In the genomic region with DNA sequence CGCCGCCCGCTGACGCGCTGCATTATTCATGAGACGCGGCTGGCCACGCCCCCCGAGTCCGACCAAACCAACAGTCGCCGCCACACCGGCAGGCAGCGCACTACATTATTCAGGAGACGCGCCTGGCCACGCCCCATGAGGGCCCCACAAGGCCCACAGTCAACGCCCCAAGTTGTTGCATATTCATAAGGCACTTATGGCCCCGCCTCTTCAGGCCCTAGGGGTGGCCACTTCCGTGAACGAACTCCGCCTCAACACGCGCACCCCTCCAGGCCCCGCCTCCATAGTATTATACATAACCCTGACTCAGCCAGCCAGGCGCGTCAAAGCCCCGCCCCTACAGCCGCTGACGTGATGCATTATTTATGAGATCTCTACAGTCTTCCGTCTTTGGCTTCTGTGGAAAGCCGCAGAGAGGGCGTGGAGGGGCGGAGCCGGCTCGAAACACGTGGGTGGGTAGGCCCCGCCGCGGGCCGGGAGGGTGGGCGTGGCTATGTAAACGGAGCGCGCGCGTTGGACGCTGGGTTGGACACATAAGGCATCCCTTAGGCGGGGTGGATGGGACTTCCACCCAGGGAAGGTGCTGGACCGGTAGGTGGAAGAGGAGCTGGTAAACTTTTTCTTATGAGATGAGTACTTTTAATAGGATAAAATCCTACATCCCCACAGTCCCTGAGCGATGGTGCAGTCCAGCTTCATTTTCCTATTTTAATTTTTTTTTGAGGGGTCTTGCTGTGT, we compare ENCODE assay signal across 8 cellular contexts. TPM values are rescaled to one million over a fixed set of nuclear protein-coding genes. Genes with fewer than 3 reads are reported as not detected.
DNase-seq lines count a peak whose midpoint lies in the region; ATAC-seq and TF ChIP-seq lines count a peak whose summit lies in the region.

No MANE protein-coding gene starts in this region.

- TF ChIP-seq POLR2A in GM18951 (IDR thresholded peaks at IDR 0.05; ENCODE audit: extremely low read depth, insufficient read depth, insufficient read length) (peak; percentile 63), spleen (IDR thresholded peaks at IDR 0.05) (peak in 1 of 3 donors; percentile 4)

- no peaks in the 10 kb centered on the region for H3K36me3 Mint-ChIP-seq in WTC11

- peaks cover 9 to 57% (median 39%) of the 10 kb centered on the region in 6 donors for H3K4me1 ChIP-seq in spleen

- H3K4me1 Mint-ChIP-seq in WTC11, result peaks cover 7% of the 10 kb centered on the region

- peak overlapping the region; percentile 81 for H3K4me3 Mint-ChIP-seq in WTC11

- H3K9me3 ChIP-seq in spleen, result no peaks in the 10 kb centered on the region

- H3K27me3 Mint-ChIP-seq in WTC11 (ENCODE audit: low read depth), result no peaks in the 10 kb centered on the region

- peak; percentile 99 for DNase-seq in AG08395 (ENCODE audit: low spot score)
- peak; percentile 98 for DNase-seq in NCI-H2227 treated with DMSO at 0.1 percent for 48 hours (lab: John Stamatoyannopoulos, UW)
- DNase-seq in WTC11 (ENCODE audit: low spot score), result peak; percentile 100
- peak; percentile 100 for DNase-seq in central memory CD4-positive, alpha-beta T cell
- peak; percentile 99 for DNase-seq in inferior parietal cortex (ENCODE audit: extremely low spot score)
- peak; percentile 100 for DNase-seq in spleen

- ATAC-seq in HG03175 (IDR thresholded peaks at IDR 0.05; ENCODE audit: unreplicated experiment) (peak; percentile 87), WTC11 (peak; percentile 95)

- no peaks in the 10 kb centered on the region for H3K36me3 ChIP-seq in spleen

- peak overlapping the region; percentile 56 to 99 (median 92) for H3K4me3 ChIP-seq in spleen

- in situ Hi-C loops in GM18951 (cut with MboI; ENCODE audit: low sequenced_read_pairs, unreplicated experiment), result no loop called here

- H3K27me3 ChIP-seq in spleen (replicated peaks in 1 of 7), result no peaks in the 10 kb centered on the region

- peak overlapping the region; percentile 86 for H3K27ac Mint-ChIP-seq in WTC11

- WGBS in spleen, 5 donors, result 1 to 2% (median 1%) methylated on average over 43 to 51 of the region's 51 CpGs

- no peaks in the 10 kb centered on the region for H3K9me3 Mint-ChIP-seq in WTC11

- CTCF ChIA-PET in WTC11 (lab: Charles Lee), result interaction anchor here (0.6 to 5.0 kb wide), 19 partner anchors 12 to 276 kb away, joined by 3 to 55 read pairs (median 8); a partner anchor contains a TSS

- TF ChIP-seq CTCF in WTC11 (IDR thresholded peaks at IDR 0.05), result no peak
- peak in 6 of 11 experiments; percentile 25 to 76 (median 56) for TF ChIP-seq CTCF in spleen (IDR thresholded peaks at IDR 0.05 in 8 of 11, conservative IDR thresholded peaks at IDR 0.05 in 3 of 11)

- peak overlapping the region; percentile 95 to 99 (median 98) for H3K27ac ChIP-seq in spleen

- intact Hi-C loops in spleen (cut with DNase I; ENCODE audit: low total_unique reads), result no loop called here

- POLR2A ChIA-PET in WTC11 (lab: Charles Lee), result interaction anchor here (0.5 to 1.4 kb wide), 4 partner anchors 8 to 50 kb away, joined by 3 read pairs; a partner anchor contains a TSS

TF ChIP-seq in WTC11, 78 proteins besides CTCF, POLR2A, EP300 and RAD21 (continues in another document):
- TF ChIP-seq ZBTB21 (CRISPR knock-in tag; IDR thresholded peaks at IDR 0.05; ENCODE audit: borderline replicate concordance) (no peak), TCF7 (CRISPR knock-in tag; IDR thresholded peaks at IDR 0.05; ENCODE audit: low read depth) (no peak), NFE2L1 (CRISPR knock-in tag; IDR thresholded peaks at IDR 0.05) (no peak), ETV6 (CRISPR knock-in tag; IDR thresholded peaks at IDR 0.05) (0 out of 2 replicates have a peak, but pooled peaks have one; percentile 26), SP1 (CRISPR knock-in tag; conservative IDR thresholded peaks at IDR 0.05) (peak; percentile 73; the same call in 1 of the 2 replicates), MYBL2 (CRISPR knock-in tag; IDR thresholded peaks at IDR 0.05) (no peak), SMAD3 (CRISPR knock-in tag; IDR thresholded peaks at IDR 0.05; ENCODE audit: borderline replicate concordance) (0 out of 2 replicates have a peak, but pooled peaks have one; percentile 4)
- TF ChIP-seq, protein P1, sequence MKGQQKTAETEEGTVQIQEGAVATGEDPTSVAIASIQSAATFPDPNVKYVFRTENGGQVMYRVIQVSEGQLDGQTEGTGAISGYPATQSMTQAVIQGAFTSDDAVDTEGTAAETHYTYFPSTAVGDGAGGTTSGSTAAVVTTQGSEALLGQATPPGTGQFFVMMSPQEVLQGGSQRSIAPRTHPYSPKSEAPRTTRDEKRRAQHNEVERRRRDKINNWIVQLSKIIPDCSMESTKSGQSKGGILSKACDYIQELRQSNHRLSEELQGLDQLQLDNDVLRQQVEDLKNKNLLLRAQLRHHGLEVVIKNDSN (CRISPR knock-in tag; IDR thresholded peaks at IDR 0.05), result peak; percentile 72; the same call in 1 of the 2 replicates
- TF ChIP-seq, protein P2, sequence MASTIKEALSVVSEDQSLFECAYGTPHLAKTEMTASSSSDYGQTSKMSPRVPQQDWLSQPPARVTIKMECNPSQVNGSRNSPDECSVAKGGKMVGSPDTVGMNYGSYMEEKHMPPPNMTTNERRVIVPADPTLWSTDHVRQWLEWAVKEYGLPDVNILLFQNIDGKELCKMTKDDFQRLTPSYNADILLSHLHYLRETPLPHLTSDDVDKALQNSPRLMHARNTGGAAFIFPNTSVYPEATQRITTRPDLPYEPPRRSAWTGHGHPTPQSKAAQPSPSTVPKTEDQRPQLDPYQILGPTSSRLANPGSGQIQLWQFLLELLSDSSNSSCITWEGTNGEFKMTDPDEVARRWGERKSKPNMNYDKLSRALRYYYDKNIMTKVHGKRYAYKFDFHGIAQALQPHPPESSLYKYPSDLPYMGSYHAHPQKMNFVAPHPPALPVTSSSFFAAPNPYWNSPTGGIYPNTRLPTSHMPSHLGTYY (CRISPR knock-in tag; IDR thresholded peaks at IDR 0.05), result no peak
- TF ChIP-seq, protein P3, sequence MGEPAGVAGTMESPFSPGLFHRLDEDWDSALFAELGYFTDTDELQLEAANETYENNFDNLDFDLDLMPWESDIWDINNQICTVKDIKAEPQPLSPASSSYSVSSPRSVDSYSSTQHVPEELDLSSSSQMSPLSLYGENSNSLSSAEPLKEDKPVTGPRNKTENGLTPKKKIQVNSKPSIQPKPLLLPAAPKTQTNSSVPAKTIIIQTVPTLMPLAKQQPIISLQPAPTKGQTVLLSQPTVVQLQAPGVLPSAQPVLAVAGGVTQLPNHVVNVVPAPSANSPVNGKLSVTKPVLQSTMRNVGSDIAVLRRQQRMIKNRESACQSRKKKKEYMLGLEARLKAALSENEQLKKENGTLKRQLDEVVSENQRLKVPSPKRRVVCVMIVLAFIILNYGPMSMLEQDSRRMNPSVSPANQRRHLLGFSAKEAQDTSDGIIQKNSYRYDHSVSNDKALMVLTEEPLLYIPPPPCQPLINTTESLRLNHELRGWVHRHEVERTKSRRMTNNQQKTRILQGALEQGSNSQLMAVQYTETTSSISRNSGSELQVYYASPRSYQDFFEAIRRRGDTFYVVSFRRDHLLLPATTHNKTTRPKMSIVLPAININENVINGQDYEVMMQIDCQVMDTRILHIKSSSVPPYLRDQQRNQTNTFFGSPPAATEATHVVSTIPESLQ (CRISPR knock-in tag; IDR thresholded peaks at IDR 0.05), result no peak
- TF ChIP-seq, protein P4, sequence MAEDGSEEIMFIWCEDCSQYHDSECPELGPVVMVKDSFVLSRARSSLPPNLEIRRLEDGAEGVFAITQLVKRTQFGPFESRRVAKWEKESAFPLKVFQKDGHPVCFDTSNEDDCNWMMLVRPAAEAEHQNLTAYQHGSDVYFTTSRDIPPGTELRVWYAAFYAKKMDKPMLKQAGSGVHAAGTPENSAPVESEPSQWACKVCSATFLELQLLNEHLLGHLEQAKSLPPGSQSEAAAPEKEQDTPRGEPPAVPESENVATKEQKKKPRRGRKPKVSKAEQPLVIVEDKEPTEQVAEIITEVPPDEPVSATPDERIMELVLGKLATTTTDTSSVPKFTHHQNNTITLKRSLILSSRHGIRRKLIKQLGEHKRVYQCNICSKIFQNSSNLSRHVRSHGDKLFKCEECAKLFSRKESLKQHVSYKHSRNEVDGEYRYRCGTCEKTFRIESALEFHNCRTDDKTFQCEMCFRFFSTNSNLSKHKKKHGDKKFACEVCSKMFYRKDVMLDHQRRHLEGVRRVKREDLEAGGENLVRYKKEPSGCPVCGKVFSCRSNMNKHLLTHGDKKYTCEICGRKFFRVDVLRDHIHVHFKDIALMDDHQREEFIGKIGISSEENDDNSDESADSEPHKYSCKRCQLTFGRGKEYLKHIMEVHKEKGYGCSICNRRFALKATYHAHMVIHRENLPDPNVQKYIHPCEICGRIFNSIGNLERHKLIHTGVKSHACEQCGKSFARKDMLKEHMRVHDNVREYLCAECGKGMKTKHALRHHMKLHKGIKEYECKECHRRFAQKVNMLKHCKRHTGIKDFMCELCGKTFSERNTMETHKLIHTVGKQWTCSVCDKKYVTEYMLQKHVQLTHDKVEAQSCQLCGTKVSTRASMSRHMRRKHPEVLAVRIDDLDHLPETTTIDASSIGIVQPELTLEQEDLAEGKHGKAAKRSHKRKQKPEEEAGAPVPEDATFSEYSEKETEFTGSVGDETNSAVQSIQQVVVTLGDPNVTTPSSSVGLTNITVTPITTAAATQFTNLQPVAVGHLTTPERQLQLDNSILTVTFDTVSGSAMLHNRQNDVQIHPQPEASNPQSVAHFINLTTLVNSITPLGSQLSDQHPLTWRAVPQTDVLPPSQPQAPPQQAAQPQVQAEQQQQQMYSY (CRISPR knock-in tag; IDR thresholded peaks at IDR 0.05), result no peak
- TF ChIP-seq, protein P5, sequence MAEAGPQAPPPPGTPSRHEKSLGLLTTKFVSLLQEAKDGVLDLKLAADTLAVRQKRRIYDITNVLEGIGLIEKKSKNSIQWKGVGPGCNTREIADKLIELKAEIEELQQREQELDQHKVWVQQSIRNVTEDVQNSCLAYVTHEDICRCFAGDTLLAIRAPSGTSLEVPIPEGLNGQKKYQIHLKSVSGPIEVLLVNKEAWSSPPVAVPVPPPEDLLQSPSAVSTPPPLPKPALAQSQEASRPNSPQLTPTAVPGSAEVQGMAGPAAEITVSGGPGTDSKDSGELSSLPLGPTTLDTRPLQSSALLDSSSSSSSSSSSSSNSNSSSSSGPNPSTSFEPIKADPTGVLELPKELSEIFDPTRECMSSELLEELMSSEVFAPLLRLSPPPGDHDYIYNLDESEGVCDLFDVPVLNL (CRISPR knock-in tag; IDR thresholded peaks at IDR 0.05; ENCODE audit: borderline replicate concordance, low read depth), result no peak

RNA-seq across cellular contexts. Expression of a gene that starts 0.4 kb away (rescaled TPM):
- total RNA-seq in WTC11 (2021) (11.6 to 17.3 TPM (median 13.1 TPM) in 3 replicates), spleen (10 to 100 TPM; 23.0 to 44.8 (median 32.1) TPM)
- polyA plus RNA-seq in spleen, result 10 to 100 TPM in 1 of 3 donors, 1 to 10 TPM in 2; 4.5 to 14.2 (median 7.9) TPM

RNA-seq across cellular contexts. Expression of a gene that starts 21.1 kb away (rescaled TPM):
- total RNA-seq in WTC11 (2021), result 345 to 423 TPM (median 410 TPM) in 3 replicates
- 100 to 1,000 TPM; 183 to 309 (median 203) TPM for total RNA-seq in spleen
- polyA plus RNA-seq in spleen, result 100 to 1,000 TPM; 131 to 276 (median 141) TPM

RNA-seq across cellular contexts. Expression of a gene that starts 35.4 kb away (rescaled TPM):
- total RNA-seq in WTC11 (2021) (136 to 155 TPM (median 154 TPM) in 3 replicates), spleen (10 to 100 TPM; 63.9 to 90.9 (median 75.7) TPM)
- 10 to 100 TPM; 65.9 to 78.5 (median 68.9) TPM for polyA plus RNA-seq in spleen

RNA-seq across cellular contexts. Expression of a gene that starts 49.4 kb away (rescaled TPM):
- total RNA-seq in WTC11 (2021) (1,300 to 1,361 TPM (median 1,328 TPM) in 3 replicates), spleen (1,000 to 10,000 TPM in 3 of 7 donors, 100 to 1,000 TPM in 4; 650 to 1,362 (median 985) TPM)
- polyA plus RNA-seq in spleen, result 1,000 to 10,000 TPM; 1,341 to 2,132 (median 1,852) TPM

Comparison
In these comparisons a context has a peak if more than half of its experiments do, and no peak if none do; other contexts are left out.
1. Peak in every context shown above with its lines: DNase-seq, ATAC-seq, H3K4me3 ChIP-seq and H3K27ac ChIP-seq.